Comparison of ENCODE assay signal across 1 cellular context in the genomic region with DNA sequence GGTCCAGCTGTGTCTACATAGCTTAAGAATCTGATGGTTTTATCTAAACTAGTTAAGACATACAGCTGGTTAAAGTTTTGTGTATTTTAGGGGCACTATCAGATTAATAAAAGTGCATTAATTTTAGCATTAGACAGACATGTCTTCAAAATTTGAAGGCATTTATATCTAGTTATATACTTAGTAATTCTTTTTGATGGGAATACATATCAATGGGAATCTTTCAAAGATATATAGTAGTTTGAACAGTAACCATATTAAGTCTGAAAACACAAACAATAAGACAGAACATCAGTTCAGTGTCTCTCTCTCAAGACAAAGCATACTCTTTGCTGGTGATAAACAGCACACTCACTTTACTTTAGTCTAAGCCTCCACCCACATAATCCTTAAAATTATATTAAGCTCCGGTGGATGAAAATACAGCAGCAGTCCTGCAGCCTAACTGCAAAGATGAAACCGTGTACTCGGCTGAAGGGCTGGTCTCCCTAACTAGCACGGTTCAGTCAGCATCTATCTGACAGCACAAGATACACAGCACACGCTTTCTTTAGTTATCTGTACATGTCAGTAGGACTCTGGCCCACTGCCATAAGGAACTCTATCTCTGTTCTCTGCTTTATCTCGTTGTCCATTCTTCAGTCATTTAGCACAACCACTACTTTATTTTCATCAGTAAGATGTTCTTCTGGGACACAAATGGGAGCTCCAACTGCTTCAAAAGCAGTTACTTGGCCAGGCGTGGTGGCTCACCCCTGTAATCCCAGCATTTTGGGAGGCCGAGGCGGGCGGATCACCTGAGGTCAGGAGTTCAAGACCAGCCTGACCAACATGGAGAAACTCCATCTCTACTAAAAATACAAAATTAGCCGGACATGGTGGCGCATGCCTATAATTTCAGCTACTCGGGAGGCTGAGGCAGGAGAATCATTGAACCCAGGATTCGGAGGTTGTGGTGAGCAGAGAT.
TF ChIP-seq lines count a peak whose summit lies in the region.

No MANE protein-coding gene starts in this region.

TF ChIP-seq in IMR-90, 13 proteins besides CTCF, POLR2A, EP300 and RAD21 (continued from another document):
- TF ChIP-seq RFX5 (IDR thresholded peaks at IDR 0.05; ENCODE audit: low read depth, low read length) (no peak), RCOR1 (IDR thresholded peaks at IDR 0.05; ENCODE audit: insufficient replicate concordance, low read length) (no peak), USF2 (IDR thresholded peaks at IDR 0.05; ENCODE audit: low read depth, low read length) (no peak), ELK1 (IDR thresholded peaks at IDR 0.05; ENCODE audit: borderline replicate concordance, low read depth, low read length) (no peak)
